2 cellular contexts compared by ENCODE assay signal in the genomic region with DNA sequence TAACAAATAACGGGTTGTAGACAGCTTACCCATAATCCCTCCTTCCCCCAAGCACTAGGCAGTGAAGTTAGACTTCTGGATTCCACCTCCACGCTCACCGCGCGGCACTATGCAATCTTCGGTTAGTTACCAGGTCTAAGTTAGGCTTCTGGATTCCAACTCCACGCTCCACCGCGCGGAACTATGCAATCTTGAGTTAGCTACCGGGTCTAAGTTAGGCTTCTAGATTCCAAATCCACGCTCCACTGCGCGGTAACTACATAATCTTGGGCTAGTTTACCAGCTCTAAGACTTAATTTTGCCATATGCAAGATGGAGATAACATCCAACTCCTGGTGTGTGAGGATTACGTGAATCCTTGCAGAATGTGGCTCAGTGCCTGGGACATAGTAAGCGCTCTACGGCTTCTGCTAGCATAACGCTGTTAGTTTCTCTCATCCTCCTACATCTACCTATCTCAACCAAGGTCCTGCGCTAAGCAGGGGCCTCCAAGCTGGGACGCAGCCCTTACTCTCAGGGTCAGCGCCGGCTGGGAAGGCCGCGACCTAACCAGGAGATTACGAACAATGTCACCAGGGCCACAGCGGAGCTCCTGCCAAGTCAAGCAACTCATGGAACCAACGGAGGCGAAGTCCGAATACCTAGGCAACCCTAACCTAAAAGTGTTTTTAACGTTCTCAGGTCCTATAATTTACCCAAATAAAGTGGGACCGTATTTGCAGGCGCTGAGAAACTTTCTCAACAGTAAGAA.
A peak's percentile ranks its signal among the peaks of the same experiment; 100 is the strongest.
TF ChIP-seq lines count a peak whose summit lies in the region.

No MANE protein-coding gene starts in this region.

TF ChIP-seq in SK-N-SH treated with all-trans-retinoic acid at 6 μM for 48 hours, 23 proteins besides CTCF, POLR2A, EP300 and RAD21:
- 0 out of 2 replicates have a peak, but pooled peaks have one; percentile 10 for TF ChIP-seq CSDC2 (CRISPR knock-in tag; IDR thresholded peaks at IDR 0.05)
- no peak for TF ChIP-seq ESRRG (CRISPR knock-in tag; IDR thresholded peaks at IDR 0.05)
- TF ChIP-seq, protein P1, sequence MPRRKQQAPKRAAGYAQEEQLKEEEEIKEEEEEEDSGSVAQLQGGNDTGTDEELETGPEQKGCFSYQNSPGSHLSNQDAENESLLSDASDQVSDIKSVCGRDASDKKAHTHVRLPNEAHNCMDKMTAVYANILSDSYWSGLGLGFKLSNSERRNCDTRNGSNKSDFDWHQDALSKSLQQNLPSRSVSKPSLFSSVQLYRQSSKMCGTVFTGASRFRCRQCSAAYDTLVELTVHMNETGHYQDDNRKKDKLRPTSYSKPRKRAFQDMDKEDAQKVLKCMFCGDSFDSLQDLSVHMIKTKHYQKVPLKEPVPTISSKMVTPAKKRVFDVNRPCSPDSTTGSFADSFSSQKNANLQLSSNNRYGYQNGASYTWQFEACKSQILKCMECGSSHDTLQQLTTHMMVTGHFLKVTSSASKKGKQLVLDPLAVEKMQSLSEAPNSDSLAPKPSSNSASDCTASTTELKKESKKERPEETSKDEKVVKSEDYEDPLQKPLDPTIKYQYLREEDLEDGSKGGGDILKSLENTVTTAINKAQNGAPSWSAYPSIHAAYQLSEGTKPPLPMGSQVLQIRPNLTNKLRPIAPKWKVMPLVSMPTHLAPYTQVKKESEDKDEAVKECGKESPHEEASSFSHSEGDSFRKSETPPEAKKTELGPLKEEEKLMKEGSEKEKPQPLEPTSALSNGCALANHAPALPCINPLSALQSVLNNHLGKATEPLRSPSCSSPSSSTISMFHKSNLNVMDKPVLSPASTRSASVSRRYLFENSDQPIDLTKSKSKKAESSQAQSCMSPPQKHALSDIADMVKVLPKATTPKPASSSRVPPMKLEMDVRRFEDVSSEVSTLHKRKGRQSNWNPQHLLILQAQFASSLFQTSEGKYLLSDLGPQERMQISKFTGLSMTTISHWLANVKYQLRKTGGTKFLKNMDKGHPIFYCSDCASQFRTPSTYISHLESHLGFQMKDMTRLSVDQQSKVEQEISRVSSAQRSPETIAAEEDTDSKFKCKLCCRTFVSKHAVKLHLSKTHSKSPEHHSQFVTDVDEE (CRISPR knock-in tag; IDR thresholded peaks at IDR 0.05): 0 out of 2 replicates have a peak, but pooled peaks have one; percentile 27

TF ChIP-seq in H1, 55 proteins besides CTCF, POLR2A, EP300 and RAD21:
- TF ChIP-seq ZNF274 (IDR thresholded peaks at IDR 0.05; ENCODE audit: borderline replicate concordance, extremely low read depth, low read length) (no peak), RBBP5 (IDR thresholded peaks at IDR 0.05; ENCODE audit: borderline replicate concordance, low read depth, low read length) (peak; percentile 18; the same call in 1 of the 2 replicates), KDM4A (IDR thresholded peaks at IDR 0.05; ENCODE audit: low read depth, low read length, severe bottlenecking) (peak; percentile 48)
- TF ChIP-seq, protein P2, sequence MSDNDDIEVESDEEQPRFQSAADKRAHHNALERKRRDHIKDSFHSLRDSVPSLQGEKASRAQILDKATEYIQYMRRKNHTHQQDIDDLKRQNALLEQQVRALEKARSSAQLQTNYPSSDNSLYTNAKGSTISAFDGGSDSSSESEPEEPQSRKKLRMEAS (IDR thresholded peaks at IDR 0.05): no peak
